10 cellular contexts compared by ENCODE assay signal in genomic region chr20:1946762-1947534, GRCh38. TPM values are rescaled to one million over a fixed set of nuclear protein-coding genes. Genes with fewer than 3 reads are reported as not detected.
DNase-seq lines count a peak whose midpoint lies in the region; ATAC-seq, FAIRE-seq and TF ChIP-seq lines count a peak whose summit lies in the region.
"Had no signal": no experiment of that assay in that cellular context is flagged by ENCODE, and none has a peak within 500 bp of the region (broad histone marks: within the 10 kb centered on the region; RNA-seq: fewer than 3 reads in every experiment).

No MANE protein-coding gene starts in this region.

- no peaks in the 10 kb centered on the region for H3K36me3 ChIP-seq in HepG2 (replicated peaks in 1 of 2; ENCODE audit: control insufficient read depth in 1 of 2, insufficient read depth in 2 of 2, low read length in 2 of 2)
- H3K36me3 ChIP-seq in stomach smooth muscle (ENCODE audit: control insufficient read depth in 2 of 2, insufficient read depth in 2 of 2, low read length in 2 of 2): no peaks in the 10 kb centered on the region
- H3K36me3 ChIP-seq in gastroesophageal sphincter: no peaks in the 10 kb centered on the region

- ATAC-seq in HepG2 (peak; percentile 61), gastroesophageal sphincter (no peak), GM21528 (IDR thresholded peaks at IDR 0.05; ENCODE audit: low FRiP score, unreplicated experiment) (no peak)
- ATAC-seq: Panc1 had no signal

- H3K27me3 ChIP-seq in HepG2 (ENCODE audit: control insufficient read depth in 1 of 2, insufficient read depth in 2 of 2, low read length in 2 of 2): peaks cover 15 to 47% of the 10 kb centered on the region in 2 experiments; a peak in 4 of 5 replicates
- peaks cover 0 to 5% of the 10 kb centered on the region in 2 donors for H3K27me3 ChIP-seq in stomach smooth muscle (ENCODE audit: control insufficient read depth in 1 of 2, insufficient read depth in 2 of 2, low read length in 2 of 2)
- peaks cover 20% of the 10 kb centered on the region for H3K27me3 ChIP-seq in gastroesophageal sphincter

- H3K4me3 ChIP-seq in HepG2 (replicated peaks in 1 of 3; ENCODE audit: insufficient read depth in 1 of 3, low read depth in 2 of 3, low read length in 3 of 3): peak overlapping the region in 2 of 3 experiments; percentile 25 to 49; a peak in 3 of 6 replicates
- peak overlapping the region; percentile 66 to 74 for H3K4me3 ChIP-seq in stomach smooth muscle (ENCODE audit: low read length in 2 of 2)
- peak overlapping the region in 1 of 2 donors; percentile 37 for H3K4me3 ChIP-seq in gastroesophageal sphincter

- no peaks in the 10 kb centered on the region for H3K9me3 ChIP-seq in HepG2 (ENCODE audit: low read length)
- no peaks in the 10 kb centered on the region for H3K9me3 ChIP-seq in stomach smooth muscle (ENCODE audit: control insufficient read depth in 2 of 2, low read length in 2 of 2)
- no peaks in the 10 kb centered on the region for H3K9me3 ChIP-seq in gastroesophageal sphincter

- H3K27ac ChIP-seq in HepG2 (ENCODE audit: extremely low read length, insufficient read depth, low read length) (no peak overlapping the region), stomach smooth muscle (ENCODE audit: low read length) (no peak overlapping the region), gastroesophageal sphincter (peak overlapping the region in 1 of 4 donors; percentile 19)

- no TSS peak for BruUV-seq in HepG2 (replicated peaks; lab: Mats Ljungman, UMichigan)

- no peak overlapping the region for H3K9ac ChIP-seq in HepG2 (ENCODE audit: insufficient read depth, low read depth, low read length)
- peak overlapping the region in 1 of 2 donors; percentile 29 for H3K9ac ChIP-seq in stomach smooth muscle (ENCODE audit: low read length in 2 of 2)

- 2% methylated on average over 33 of the region's 39 CpGs for WGBS in HepG2 (ENCODE audit: low lambda C conversion rate)
- WGBS in gastroesophageal sphincter (ENCODE audit: low coverage in 1 of 2), 2 donors: 0 to 4% methylated on average over 9 to 23 of the region's 39 CpGs

- DNase-seq in NCI-H2171 treated with DMSO at 0.1 percent for 48 hours (lab: John Stamatoyannopoulos, UW) (peak; percentile 94), dermis microvascular lymphatic vessel endothelial cell (ENCODE audit: low read depth in 2 of 2) (peak; percentile 8 to 42), HepG2 (ENCODE audit: low spot score) (peak; percentile 70), HEK293T (ENCODE audit: extremely low spot score) (no peak)
- no peak for DNase-seq in activated CD4-positive, CD25-positive, alpha-beta regulatory T cell treated with anti-CD3 and anti-CD28 coated beads, Interleukin-2, amount 50 U/mL, for 72 hours
- DNase-seq: central memory CD4-positive, alpha-beta T cell had no signal

- TF ChIP-seq RAD21 in HepG2 (CRISPR knock-in tag; IDR thresholded peaks at IDR 0.05): no peak

- TF ChIP-seq EP300 in HepG2 (IDR thresholded peaks at IDR 0.05; ENCODE audit: low read depth in 2 of 2, low read length in 2 of 2): no peak
- no peak for TF ChIP-seq EP300 in HepG2 (CRISPR knock-in tag; IDR thresholded peaks at IDR 0.05; ENCODE audit: borderline replicate concordance)
- TF ChIP-seq EP300 in gastroesophageal sphincter (IDR thresholded peaks at IDR 0.05): no peak

- H2AFZ ChIP-seq in HepG2 (ENCODE audit: low read length): no peak overlapping the region

- no peaks in the 10 kb centered on the region for H3K79me2 ChIP-seq in HepG2 (ENCODE audit: insufficient read depth, low read length)

- TF ChIP-seq CTCF in HepG2 (CRISPR knock-in tag; IDR thresholded peaks at IDR 0.05) (no peak), gastroesophageal sphincter (IDR thresholded peaks at IDR 0.05) (no peak)

- H3K4me2 ChIP-seq in HepG2 (ENCODE audit: low read depth, low read length): peak overlapping the region; percentile 72

- H3K4me1 ChIP-seq in HepG2 (ENCODE audit: insufficient read depth, low read length) (peaks cover 42% of the 10 kb centered on the region), stomach smooth muscle (ENCODE audit: control insufficient read depth, insufficient read depth, low read length) (peaks cover 11% of the 10 kb centered on the region), gastroesophageal sphincter (peaks cover 0 to 35% (median 12%) of the 10 kb centered on the region in 3 donors)

- no peaks in the 10 kb centered on the region for H4K20me1 ChIP-seq in HepG2 (ENCODE audit: insufficient read depth, low read length)

- in situ Hi-C loops in HepG2 (cut with HindIII; ENCODE audit: extremely low pct_ligation_motif_present, low pct_unique_long_range_greater_than_20kb): no loop called here

- intact Hi-C loops in HepG2 (cut with micrococcal nuclease; ENCODE audit: unreplicated experiment): loop anchor here (5.0 kb wide), 1 partner anchor 45 kb away; no protein-coding TSS in a partner anchor

- CTCF ChIA-PET in HepG2 (lab: Yijun Ruan, JAX; ENCODE audit: low intra/inter-chr PET ratio, low total read pairs) (no interaction called here), HEK293T (lab: Yijun Ruan, JAX) (no interaction called here)

- TF ChIP-seq POLR2A in HepG2 (IDR thresholded peaks at IDR 0.05; ENCODE audit: insufficient read depth in 1 of 2, low read depth in 2 of 2, low read length in 2 of 2) (no peak), gastroesophageal sphincter (IDR thresholded peaks at IDR 0.05) (no peak)

- no peak for FAIRE-seq in HepG2 (lab: Jason Lieb, UNC)

- POLR2A ChIA-PET in HepG2 (lab: Yijun Ruan, JAX): no interaction called here
- POLR2A ChIA-PET in HEK293T (lab: Yijun Ruan, JAX): no interaction called here

TF ChIP-seq in HepG2, 621 proteins besides CTCF, POLR2A, EP300 and RAD21 (continues in another document):
- TF ChIP-seq SYNCRIP (IDR thresholded peaks at IDR 0.05; ENCODE audit: insufficient read depth, low read depth, low read length) (no peak), HOXA3 (CRISPR knock-in tag; IDR thresholded peaks at IDR 0.05) (no peak)

TF ChIP-seq in HEK293T, 16 proteins besides CTCF, POLR2A, EP300 and RAD21 (continues in another document):
- TF ChIP-seq TARDBP (IDR thresholded peaks at IDR 0.05) (no peak), FOXM1 (IDR thresholded peaks at IDR 0.05; ENCODE audit: borderline replicate concordance) (no peak), BHLHE40 (IDR thresholded peaks at IDR 0.05; ENCODE audit: borderline replicate concordance) (no peak), LEF1 (IDR thresholded peaks at IDR 0.05; ENCODE audit: borderline replicate concordance) (no peak), L3MBTL2 (conservative IDR thresholded peaks at IDR 0.05) (no peak), ELF4 (IDR thresholded peaks at IDR 0.05) (no peak), SUZ12 (IDR thresholded peaks at IDR 0.05) (no peak)

RNA-seq across cellular contexts. Expression of gene PDYN, which starts 46.9 kb away (rescaled TPM):
- not detected in 2 replicates for total RNA-seq in dermis microvascular lymphatic vessel endothelial cell
- not detected in 2 replicates for total RNA-seq in HepG2 (2016; rRNA removed; fragmentation: Illumina TruSeq; extraction: Trizol)
- total RNA-seq in HepG2 (2016; cell fraction: cytosol; rRNA removed; fragmentation: Illumina TruSeq; extraction: Trizol; ENCODE audit: low read depth): not detected in 2 replicates
- not detected in 2 replicates for total RNA-seq in HepG2 (2016; cell fraction: insoluble cytoplasmic fraction; rRNA removed; fragmentation: Illumina TruSeq; extraction: Trizol)
- total RNA-seq in HepG2 (2016; cell fraction: membrane; rRNA removed; fragmentation: Illumina TruSeq; extraction: Trizol): not detected in 2 replicates
- total RNA-seq in HepG2 (2016; cell fraction: nucleus; rRNA removed; fragmentation: Illumina TruSeq; extraction: Trizol): not detected in 2 replicates
- not detected in 2 replicates for polyA plus RNA-seq in HepG2 (2011; rRNA removed)
- polyA plus RNA-seq in HepG2 (2011; cell fraction: cytosol; rRNA removed): not detected in 2 replicates
- not detected in 2 replicates for polyA plus RNA-seq in HepG2 (2011; cell fraction: nucleus; rRNA removed)
- polyA plus RNA-seq in HepG2 (2012): not detected in 2 replicates
- not detected in 2 replicates for polyA plus RNA-seq in HepG2 (2016; cell fraction: cytosol; fragmentation: Illumina TruSeq; extraction: Trizol; ENCODE audit: low read depth)
- not detected in 2 replicates for polyA plus RNA-seq in HepG2 (2016; cell fraction: insoluble cytoplasmic fraction; fragmentation: Illumina TruSeq; extraction: Trizol; ENCODE audit: low read depth)
- not detected in 2 replicates for polyA plus RNA-seq in HepG2 (2016; cell fraction: membrane; fragmentation: Illumina TruSeq; extraction: Trizol; ENCODE audit: low read depth)
- not detected in 2 replicates for polyA plus RNA-seq in HepG2 (2016; cell fraction: nucleus; fragmentation: Illumina TruSeq; extraction: Trizol; ENCODE audit: insufficient read depth, low read depth)
- polyA minus RNA-seq in HepG2 (2011; rRNA and poly(A)+ RNA removed; ENCODE audit: low replicate concordance): not detected in 2 replicates
- polyA minus RNA-seq in HepG2 (2011; cell fraction: cytosol; rRNA and poly(A)+ RNA removed): not detected in 2 replicates
- polyA minus RNA-seq in HepG2 (2011; cell fraction: nucleus; rRNA and poly(A)+ RNA removed): not detected in 2 replicates
- total RNA-seq in gastroesophageal sphincter: not detected

RNA-seq across cellular contexts. Expression of gene SIRPA, which starts 51.7 kb away (rescaled TPM):
- total RNA-seq in dermis microvascular lymphatic vessel endothelial cell (28.0 and 69.7 TPM in 2 replicates), HepG2 (2016; rRNA removed; fragmentation: Illumina TruSeq; extraction: Trizol) (13.1 and 17.6 TPM in 2 replicates), gastroesophageal sphincter (10 to 100 TPM; 11.7 to 31.7 (median 27.4) TPM)
- 7.1 and 7.6 TPM in 2 replicates for total RNA-seq in HepG2 (2016; cell fraction: cytosol; rRNA removed; fragmentation: Illumina TruSeq; extraction: Trizol; ENCODE audit: low read depth)
- 12.0 and 17.3 TPM in 2 replicates for total RNA-seq in HepG2 (2016; cell fraction: insoluble cytoplasmic fraction; rRNA removed; fragmentation: Illumina TruSeq; extraction: Trizol)
- total RNA-seq in HepG2 (2016; cell fraction: membrane; rRNA removed; fragmentation: Illumina TruSeq; extraction: Trizol): 23.3 and 25.2 TPM in 2 replicates
- 17.5 and 21.7 TPM in 2 replicates for total RNA-seq in HepG2 (2016; cell fraction: nucleus; rRNA removed; fragmentation: Illumina TruSeq; extraction: Trizol)
- 6.8 and 7.2 TPM in 2 replicates for polyA plus RNA-seq in HepG2 (2011; rRNA removed)
- polyA plus RNA-seq in HepG2 (2011; cell fraction: cytosol; rRNA removed): 5.4 and 6.5 TPM in 2 replicates
- polyA plus RNA-seq in HepG2 (2011; cell fraction: nucleus; rRNA removed): 9.1 and 9.3 TPM in 2 replicates
- 2.7 and 4.8 TPM in 2 replicates for polyA plus RNA-seq in HepG2 (2012)
- polyA plus RNA-seq in HepG2 (2016; cell fraction: cytosol; fragmentation: Illumina TruSeq; extraction: Trizol; ENCODE audit: low read depth): 20.1 and 21.9 TPM in 2 replicates
- polyA plus RNA-seq in HepG2 (2016; cell fraction: insoluble cytoplasmic fraction; fragmentation: Illumina TruSeq; extraction: Trizol; ENCODE audit: low read depth): 23.3 and 30.2 TPM in 2 replicates
- polyA plus RNA-seq in HepG2 (2016; cell fraction: membrane; fragmentation: Illumina TruSeq; extraction: Trizol; ENCODE audit: low read depth): 44.9 and 45.6 TPM in 2 replicates
- polyA plus RNA-seq in HepG2 (2016; cell fraction: nucleus; fragmentation: Illumina TruSeq; extraction: Trizol; ENCODE audit: insufficient read depth, low read depth): 53.5 and 55.1 TPM in 2 replicates
- polyA minus RNA-seq in HepG2 (2011; rRNA and poly(A)+ RNA removed; ENCODE audit: low replicate concordance): 0.05 and 6.2 TPM in 2 replicates
- 2.5 and 3.8 TPM in 2 replicates for polyA minus RNA-seq in HepG2 (2011; cell fraction: cytosol; rRNA and poly(A)+ RNA removed)
- 2.4 and 2.6 TPM in 2 replicates for polyA minus RNA-seq in HepG2 (2011; cell fraction: nucleus; rRNA and poly(A)+ RNA removed)

Comparison
In these comparisons a context has a peak if more than half of its experiments do, and no peak if none do; other contexts are left out.
1. DNase-seq: peak in NCI-H2171 treated with DMSO at 0.1 percent for 48 hours (single experiment), dermis microvascular lymphatic vessel endothelial cell (2 of 2) and HepG2 (single experiment); none in activated CD4-positive, CD25-positive, alpha-beta regulatory T cell treated with anti-CD3 and anti-CD28 coated beads, Interleukin-2, amount 50 U/mL, for 72 hours (single experiment) and HEK293T (single experiment).